Comparison of ENCODE assay signal across 32 cellular contexts in the genomic region with DNA sequence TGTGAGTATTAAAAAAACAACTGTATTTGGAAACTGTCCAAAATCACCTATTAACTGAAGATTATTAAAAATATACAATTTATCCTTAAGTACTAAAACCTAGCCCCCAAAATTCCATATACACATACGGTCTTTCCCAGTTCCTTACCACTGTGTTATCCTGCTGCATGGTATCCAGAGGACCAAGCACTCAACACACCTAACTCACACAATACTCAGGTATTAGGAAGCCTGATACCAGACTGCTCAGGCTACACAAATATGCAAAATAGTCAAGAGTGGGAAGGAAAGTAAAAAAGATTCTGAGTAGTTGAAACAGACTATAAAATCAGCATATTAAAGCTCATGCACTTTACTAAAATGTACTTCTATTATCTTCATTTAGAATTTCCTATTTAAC.
"Had no signal": no experiment of that assay in that cellular context is flagged by ENCODE, and none has a peak within 500 bp of the region (broad histone marks: within the 10 kb centered on the region; RNA-seq: fewer than 3 reads in every experiment).

No MANE protein-coding gene starts in this region.

- H3K27ac Mint-ChIP-seq: activated B cell treated with CpG ODN at 0.5 μM for 24 hours; activated CD4-positive, alpha-beta T cell treated with anti-CD3 and anti-CD28 coated beads, Interleukin-2, amount 10 ng/mL, durations not matched to agents 24 days and 14 days; activated T-cell treated with anti-CD3 and anti-CD28 coated beads, Interleukin-2, amount 50 U/mL, for 72 hours; activated T-helper 2 cell treated with anti-CD3 and anti-CD28 coated beads, Interferon-gamma antibody, Interleukin-2, Interleukin-4, amounts not matched to agents 10 μg/mL and 5 μg/mL and 100 μg/mL, durations not matched to agents 14 hours and 24 hours and 36 hours; brain had no signal

- H3K9me3 Mint-ChIP-seq: activated B cell treated with CpG ODN at 0.5 μM for 24 hours; activated CD4-positive, alpha-beta T cell treated with anti-CD3 and anti-CD28 coated beads, Interleukin-2, amount 10 ng/mL, durations not matched to agents 24 days and 14 days; activated T-cell treated with anti-CD3 and anti-CD28 coated beads, Interleukin-2, amount 50 U/mL, for 72 hours; activated T-helper 2 cell treated with anti-CD3 and anti-CD28 coated beads, Interferon-gamma antibody, Interleukin-2, Interleukin-4, amounts not matched to agents 10 μg/mL and 5 μg/mL and 100 μg/mL, durations not matched to agents 14 hours and 24 hours and 36 hours; IgD-negative memory B cell; T-cell had no signal

- ATAC-seq: activated T-cell treated with anti-CD3 and anti-CD28 coated beads, Interleukin-2, amount 50 U/mL, for 72 hours; Panc1; Right ventricle myocardium inferior; T-cell had no signal

- H3K27me3 Mint-ChIP-seq: activated B cell treated with CpG ODN at 0.5 μM for 24 hours; activated CD4-positive, alpha-beta T cell treated with anti-CD3 and anti-CD28 coated beads, Interleukin-2, amount 10 ng/mL, durations not matched to agents 24 days and 14 days; brain; IgD-negative memory B cell; T-cell had no signal

- H3K4me3 ChIP-seq: SK-N-MC had no signal

- DNase-seq: activated B cell treated with CpG ODN at 0.5 μM for 24 hours; activated CD4-positive, alpha-beta T cell treated with anti-CD3 and anti-CD28 coated beads for 1 hour; activated CD4-positive, alpha-beta T cell treated with anti-CD3 and anti-CD28 coated beads, Interleukin-2, amount 50 U/mL, for 48 hours; activated CD8-positive, alpha-beta memory T cell treated with anti-CD3 and anti-CD28 coated beads, Interleukin-2, amount 50 U/mL, for 4 hours; activated gamma-delta T cell treated with Interleukin-2 at 50 U/mL for 16 hours; activated naive CD4-positive, alpha-beta T cell treated with anti-CD3 and anti-CD28 coated beads, Interleukin-2, amount 50 U/mL, for 16 hours; activated T-cell treated with anti-CD3 and anti-CD28 coated beads, Interleukin-2, amount 50 U/mL, for 72 hours; amygdala; KG1; NCI-H1048; NCI-H1417; NCI-H1694; NCI-H2029; NCI-H2107; NCI-H2171 treated with DMSO at 0.1 percent for 48 hours; NCI-H226; NCI-H510A; NCI-H526 treated with DMSO at 0.1 percent for 48 hours; NCI-H82; NK-92 treated with Interleukin-12 subunit alpha and Interleukin-12 subunit beta, amount 100 ng/mL, for 24 hours; OCI-M1; RPMI8226; T-cell; T-helper 2 cell; T1000 had no signal

- H3K27ac ChIP-seq: SK-N-MC had no signal

- H3K4me3 Mint-ChIP-seq: activated B cell treated with CpG ODN at 0.5 μM for 24 hours; activated CD4-positive, alpha-beta T cell treated with anti-CD3 and anti-CD28 coated beads, Interleukin-2, amount 10 ng/mL, durations not matched to agents 24 days and 14 days; activated T-cell treated with anti-CD3 and anti-CD28 coated beads, Interleukin-2, amount 50 U/mL, for 72 hours; brain; IgD-negative memory B cell; T-cell had no signal
